Comparison of ENCODE assay signal across 1 cellular context in genomic region chr3:48700750-48701405, GRCh38.
TF ChIP-seq lines count a peak whose summit lies in the region.

No MANE protein-coding gene starts in this region.

TF ChIP-seq in GM23338, 12 proteins besides CTCF, POLR2A, EP300 and RAD21 (continued from another document):
- TF ChIP-seq REST (IDR thresholded peaks at IDR 0.05; ENCODE audit: unreplicated experiment) (no peak), EZH2 (IDR thresholded peaks at IDR 0.05; ENCODE audit: low read depth, unreplicated experiment) (no peak), JUNB (IDR thresholded peaks at IDR 0.05; ENCODE audit: unreplicated experiment) (no peak)
